Comparison of ENCODE assay signal across 10 cellular contexts in genomic region chr17:47703191-47703591, GRCh38.
DNase-seq lines count a peak whose midpoint lies in the region; ATAC-seq and TF ChIP-seq lines count a peak whose summit lies in the region.
"Had no signal": no experiment of that assay in that cellular context is flagged by ENCODE, and none has a peak within 500 bp of the region (broad histone marks: within the 10 kb centered on the region; RNA-seq: fewer than 3 reads in every experiment).

No MANE protein-coding gene starts in this region.

- H3K27me3 Mint-ChIP-seq in central memory CD8-positive, alpha-beta T cell: no peaks in the 10 kb centered on the region

- H3K27ac Mint-ChIP-seq in central memory CD8-positive, alpha-beta T cell (ENCODE audit: low read depth): peak overlapping the region; percentile 95

- H3K27ac ChIP-seq in HEK293 (ENCODE audit: extremely low read depth, low read depth, low read length) (no peak overlapping the region), caudate nucleus (ENCODE audit: low read depth, low read length) (no peak overlapping the region)
- H3K27ac ChIP-seq: thoracic aorta had no signal

- H3K36me3 ChIP-seq in HEK293 (ENCODE audit: control insufficient read depth in 2 of 2, insufficient read depth in 1 of 2, low read length in 2 of 2): peaks cover 0 to 39% of the 10 kb centered on the region in 2 experiments; a peak in 2 of 3 replicates

- DNase-seq in activated CD4-positive, alpha-beta T cell treated with anti-CD3 and anti-CD28 coated beads for 48 hours: peak; percentile 53
- DNase-seq in central memory CD8-positive, alpha-beta T cell (ENCODE audit: low spot score in 2 of 2): peak in 1 of 2 donors; percentile 35
- peak; percentile 61 to 68 for DNase-seq in stimulated activated CD8-positive, alpha-beta memory T cell treated with anti-CD3 and anti-CD28 coated beads, Interleukin-4, amount 100 ng/mL, for 4 hours (ENCODE audit: low read depth in 2 of 2, low spot score in 1 of 2)
- DNase-seq in islet precursor cell: no peak
- no peak for DNase-seq in caudate nucleus (lab: John Stamatoyannopoulos, UW)
- DNase-seq: NCI-H1694 had no signal

- no peaks in the 10 kb centered on the region for H3K4me1 ChIP-seq in HEK293 (ENCODE audit: control insufficient read depth, insufficient read depth, low read length)

- no peaks in the 10 kb centered on the region for H3K9me3 ChIP-seq in HEK293 (ENCODE audit: control insufficient read depth, insufficient read depth, low read depth, low read length)
- H3K9me3 ChIP-seq: thoracic aorta had no signal

- H3K4me3 ChIP-seq in HEK293 (ENCODE audit: low read depth, low read length): no peak overlapping the region
- H3K4me3 ChIP-seq: thoracic aorta had no signal

- H3K4me3 Mint-ChIP-seq in central memory CD8-positive, alpha-beta T cell: peak overlapping the region; percentile 67

- ATAC-seq in central memory CD8-positive, alpha-beta T cell (replicated peaks; ENCODE audit: extremely low read depth, poor library complexity, severe bottlenecking): peak; percentile 31
- ATAC-seq in GM19023 (IDR thresholded peaks at IDR 0.05; ENCODE audit: unreplicated experiment) (no peak), HG03025 (IDR thresholded peaks at IDR 0.05; ENCODE audit: low FRiP score, unreplicated experiment) (no peak)

- peaks cover 39% of the 10 kb centered on the region for H3K36me3 Mint-ChIP-seq in central memory CD8-positive, alpha-beta T cell (ENCODE audit: insufficient read depth)

- H3K4me1 Mint-ChIP-seq in central memory CD8-positive, alpha-beta T cell: peaks cover 88% of the 10 kb centered on the region

- TF ChIP-seq CTCF in HEK293 (tag by site-specific recombination; IDR thresholded peaks at IDR 0.05): no peak

- H3K9me3 Mint-ChIP-seq in central memory CD8-positive, alpha-beta T cell: no peaks in the 10 kb centered on the region

- POLR2A ChIA-PET in HEK293 (lab: Yijun Ruan, JAX): no interaction called here

- CTCF ChIA-PET in HEK293 (lab: Yijun Ruan, JAX): no interaction called here

TF ChIP-seq in HEK293, 187 proteins besides CTCF, POLR2A, EP300 and RAD21:
- TF ChIP-seq ZNF169 (tag by site-specific recombination; IDR thresholded peaks at IDR 0.05) (no peak), BCL11A (tag by site-specific recombination; IDR thresholded peaks at IDR 0.05; ENCODE audit: low read depth) (no peak), ZFHX2 (tag by site-specific recombination; conservative IDR thresholded peaks at IDR 0.05) (peak; percentile 25; the same call in 1 of the 2 replicates), ZNF548 (tag by site-specific recombination; IDR thresholded peaks at IDR 0.05) (no peak), ZBTB26 (tag by site-specific recombination; optimal IDR thresholded peaks at IDR 0.05) (no peak), ZNF121 (tag by site-specific recombination; IDR thresholded peaks at IDR 0.05) (no peak)

Comparison
In these comparisons a context has a peak if more than half of its experiments do, and no peak if none do; other contexts are left out.
1. DNase-seq: peak in activated CD4-positive, alpha-beta T cell treated with anti-CD3 and anti-CD28 coated beads for 48 hours (single experiment) and stimulated activated CD8-positive, alpha-beta memory T cell treated with anti-CD3 and anti-CD28 coated beads, Interleukin-4, amount 100 ng/mL, for 4 hours (2 of 2); none in islet precursor cell (single experiment) and caudate nucleus (0 of 61).